ENCODE assay signal across 10 cellular contexts in the genomic region with DNA sequence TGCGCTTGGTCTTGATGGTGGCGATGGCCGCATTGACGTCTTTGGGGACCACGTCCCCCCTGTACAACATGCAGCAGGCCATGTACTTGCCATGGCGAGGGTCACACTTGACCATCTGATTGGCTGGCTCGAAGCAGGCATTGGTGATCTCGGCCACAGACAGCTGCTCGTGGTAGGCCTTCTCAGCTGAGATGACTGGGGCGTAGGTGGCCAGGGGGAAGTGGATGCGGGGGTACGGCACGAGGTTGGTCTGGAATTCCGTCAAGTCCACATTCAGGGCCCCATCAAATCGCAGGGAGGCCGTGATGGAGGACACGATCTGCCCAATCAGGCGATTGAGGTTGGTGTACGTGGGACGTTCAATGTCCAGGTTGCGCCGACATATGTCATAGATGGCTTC. TPM values are rescaled to one million over a fixed set of nuclear protein-coding genes. Genes with fewer than 3 reads are reported as not detected.
"Had no signal": no experiment of that assay in that cellular context is flagged by ENCODE, and none has a peak within 500 bp of the region (broad histone marks: within the 10 kb centered on the region; RNA-seq: fewer than 3 reads in every experiment).

No MANE protein-coding gene starts in this region.

RNA-seq across cellular contexts. Expression of gene TUBA3E, which starts 4.4 kb away (rescaled TPM):
- total RNA-seq: activated B cell treated with CpG ODN at 0.5 μM for 24 hours; activated CD4-positive, alpha-beta memory T cell treated with anti-CD3 and anti-CD28 coated beads for 36 hours; activated CD4-positive, alpha-beta T cell treated with anti-CD3 and anti-CD28 coated beads, Interleukin-2, amount 10 ng/mL, durations not matched to agents 24 days and 14 days; activated CD8-positive, alpha-beta memory T cell treated with anti-CD3 and anti-CD28 coated beads, Interleukin-2, amount 10 ng/mL, durations not matched to agents 7 days and 5 days; activated CD8-positive, alpha-beta T cell treated with anti-CD3 and anti-CD28 coated beads for 36 hours; activated naive CD8-positive, alpha-beta T cell treated with anti-CD3 and anti-CD28 coated beads, Interleukin-2, amount 10 ng/mL, durations not matched to agents 7 days and 5 days; activated T-helper 2 cell treated with anti-CD3 and anti-CD28 coated beads, Interferon-gamma antibody, Interleukin-2, Interleukin-4, amounts not matched to agents 10 μg/mL and 5 μg/mL and 100 μg/mL, durations not matched to agents 14 hours and 24 hours and 36 hours; ascending aorta; bronchial epithelial cell; cardiac muscle cell had no signal
